In genomic region chr17:49567104-49567521, GRCh38 we compare ENCODE assay signal across 14 cellular contexts. TPM values are rescaled to one million over a fixed set of nuclear protein-coding genes. Genes with fewer than 3 reads are reported as not detected.
DNase-seq lines count a peak whose midpoint lies in the region; ATAC-seq and TF ChIP-seq lines count a peak whose summit lies in the region.
"Had no signal": no experiment of that assay in that cellular context is flagged by ENCODE, and none has a peak within 500 bp of the region (broad histone marks: within the 10 kb centered on the region; RNA-seq: fewer than 3 reads in every experiment).

No MANE protein-coding gene starts in this region.

- no peak for ATAC-seq in GM18873 (IDR thresholded peaks at IDR 0.05; ENCODE audit: low FRiP score, unreplicated experiment)
- no peak for ATAC-seq in HG02678 (IDR thresholded peaks at IDR 0.05; ENCODE audit: unreplicated experiment)

- DNase-seq in coronary artery (ENCODE audit: low spot score) (peak; percentile 74), left ventricle myocardium inferior (no peak), transverse colon (no peak), DMS 273 treated with DMSO at 0.1 percent for 48 hours (lab: John Stamatoyannopoulos, UW) (no peak)

- H3K27me3 ChIP-seq in left ventricle myocardium inferior (ENCODE audit: low read depth): no peaks in the 10 kb centered on the region
- H3K27me3 ChIP-seq in parathyroid adenoma (ENCODE audit: control insufficient read depth, insufficient read depth, low read length): no peaks in the 10 kb centered on the region
- peaks cover 12% of the 10 kb centered on the region for H3K27me3 ChIP-seq in transverse colon

- H3K9me3 ChIP-seq in left ventricle myocardium inferior (replicated peaks) (no peaks in the 10 kb centered on the region), parathyroid adenoma (ENCODE audit: control insufficient read depth, low read length) (no peaks in the 10 kb centered on the region), transverse colon (no peaks in the 10 kb centered on the region)
- H3K9me3 ChIP-seq: Caco-2, SJSA1 had no signal

- H3K4me3 ChIP-seq in coronary artery (no peak overlapping the region), left ventricle myocardium inferior (no peak overlapping the region), parathyroid adenoma (ENCODE audit: low read depth, low read length) (no peak overlapping the region), transverse colon (no peak overlapping the region)
- H3K4me3 ChIP-seq: neural progenitor cell had no signal

- no peaks in the 10 kb centered on the region for H3K79me2 ChIP-seq in parathyroid adenoma

- H3K36me3 ChIP-seq in left ventricle myocardium inferior: no peaks in the 10 kb centered on the region
- H3K36me3 ChIP-seq in parathyroid adenoma (ENCODE audit: control insufficient read depth, insufficient read depth, low read length): no peaks in the 10 kb centered on the region
- no peaks in the 10 kb centered on the region for H3K36me3 ChIP-seq in transverse colon
- H3K36me3 ChIP-seq: neural progenitor cell, SJSA1 had no signal

- no peak for TF ChIP-seq EP300 in transverse colon (IDR thresholded peaks at IDR 0.05; ENCODE audit: low read depth)

- no peak overlapping the region for H3K4me2 ChIP-seq in parathyroid adenoma (ENCODE audit: low read length)
- H3K4me2 ChIP-seq: neural progenitor cell had no signal

- WGBS in transverse colon (ENCODE audit: low coverage in 1 of 2), 2 donors: 78% methylated on average over 9 of the region's 9 CpGs; no CpG with 5 or more reads in 1 of the 2 donors

- H2AFZ ChIP-seq in parathyroid adenoma: no peak overlapping the region
- H2AFZ ChIP-seq: neural progenitor cell had no signal

- H3K4me1 ChIP-seq in left ventricle myocardium inferior (peaks cover 42% of the 10 kb centered on the region), parathyroid adenoma (peaks cover 8% of the 10 kb centered on the region), transverse colon (peaks cover 10 to 42% (median 24%) of the 10 kb centered on the region in 4 donors)

- TF ChIP-seq CTCF in coronary artery (IDR thresholded peaks at IDR 0.05): no peak
- TF ChIP-seq CTCF in left ventricle myocardium inferior (IDR thresholded peaks at IDR 0.05; ENCODE audit: borderline replicate concordance): no peak
- TF ChIP-seq CTCF in parathyroid adenoma (IDR thresholded peaks at IDR 0.05): no peak
- no peak for TF ChIP-seq CTCF in transverse colon (IDR thresholded peaks at IDR 0.05)

- no peak for TF ChIP-seq POLR2A in transverse colon (IDR thresholded peaks at IDR 0.05)

- H3K27ac ChIP-seq in coronary artery (peak overlapping the region; percentile 82 to 88), left ventricle myocardium inferior (replicated peaks) (peak overlapping the region; percentile 83), parathyroid adenoma (peak overlapping the region; percentile 73), transverse colon (peak overlapping the region; percentile 62 to 83 (median 72))
- H3K27ac ChIP-seq: epithelial cell of prostate, neural progenitor cell, SJSA1 had no signal

- H3K9ac ChIP-seq in parathyroid adenoma: no peak overlapping the region
- H3K9ac ChIP-seq: neural progenitor cell had no signal

- in situ Hi-C loops in transverse colon (cut with MboI; ENCODE audit: low pct_ligation_motif_present in 1 of 4, low pct_unique_long_range_greater_than_20kb in 1 of 4, low sequenced_read_pairs in 3 of 4): loop anchor here in 3 of 4 donors (10.0 to 25.0 kb wide), 5 partner anchors 218 to 420 kb away; partner anchors contain the start of genes DLX3 (in 1 of the 3), KAT7 (in 1 of the 3) and TAC4 (in 1 of the 3)

- intact Hi-C loops in left ventricle myocardium inferior (cut with micrococcal nuclease) (loop anchor here (10.0 kb wide), 2 partner anchors 218 to 278 kb away; partner anchors contain the start of genes KAT7 and TAC4), transverse colon (cut with DNase I; ENCODE audit: low total_unique reads) (no loop called here)

RNA-seq across cellular contexts. Expression of gene NXPH3, which starts 8.6 kb away (rescaled TPM):
- total RNA-seq in left ventricle myocardium inferior (4.0 TPM), transverse colon (1 to 10 TPM in 2 of 4 donors, under 1 TPM in 2; 0.20 to 4.6 (median 2.6) TPM)
- total RNA-seq: bronchial epithelial cell; HT-29; T-helper 1 cell treated with Interleukin-12 subunit alpha and Interleukin-12 subunit beta and Interleukin-4 antibody, amounts not matched to agents 30 ng/mL and 1 ng/mL, for 36 hours had no signal
